Comparison of ENCODE assay signal across 11 cellular contexts in genomic region chr2:128628206-128628605, GRCh38.
"Had no signal": no experiment of that assay in that cellular context is flagged by ENCODE, and none has a peak within 500 bp of the region (broad histone marks: within the 10 kb centered on the region; RNA-seq: fewer than 3 reads in every experiment).

No MANE protein-coding gene starts in this region.

- H3K9me3 ChIP-seq: mucosa of descending colon, prostate gland, thoracic aorta had no signal

- H3K36me3 ChIP-seq: prostate gland, thoracic aorta had no signal

- H3K4me1 ChIP-seq: prostate gland had no signal

- ATAC-seq: mucosa of descending colon; naive thymus-derived CD8-positive, alpha-beta T cell had no signal

- H3K4me3 ChIP-seq: mucosa of descending colon, prostate gland, thoracic aorta had no signal

- FAIRE-seq: colon had no signal

- H3K27ac ChIP-seq: prostate gland, thoracic aorta had no signal

- DNase-seq: activated CD4-positive, alpha-beta memory T cell treated with anti-CD3 and anti-CD28 coated beads, Interleukin-2, amount 10 ng/mL, durations not matched to agents 7 days and 5 days; activated CD8-positive, alpha-beta memory T cell treated with anti-CD3 and anti-CD28 coated beads, Interleukin-2, amount 50 U/mL, for 4 hours; effector memory CD4-positive, alpha-beta T cell; hippocampal formation; stimulated activated CD4-positive, alpha-beta T cell treated with anti-CD3 and anti-CD28 coated beads, Interleukin-4, amount 100 ng/mL, for 1 hour; stimulated activated CD8-positive, alpha-beta memory T cell treated with anti-CD3 and anti-CD28 coated beads, Interleukin-4, amount 100 ng/mL, for 48 hours had no signal
